Comparison of ENCODE assay signal across 8 cellular contexts in genomic region chr7:87345962-87346371, GRCh38. TPM values are rescaled to one million over a fixed set of nuclear protein-coding genes. Genes with fewer than 3 reads are reported as not detected.
DNase-seq lines count a peak whose midpoint lies in the region; ATAC-seq, FAIRE-seq and TF ChIP-seq lines count a peak whose summit lies in the region.

No MANE protein-coding gene starts in this region.

- H3K4me1 ChIP-seq in keratinocyte (ENCODE audit: control insufficient read depth, extremely low read depth, insufficient read depth, low read length), result peaks cover 30% of the 10 kb centered on the region
- peaks cover 4 to 21% (median 18%) of the 10 kb centered on the region in 5 donors for H3K4me1 ChIP-seq in subcutaneous abdominal adipose tissue (ENCODE audit: control insufficient read depth in 5 of 5, insufficient read depth in 5 of 5, low read length in 5 of 5)

- peak; percentile 2 for ATAC-seq in HG03139 (IDR thresholded peaks at IDR 0.05; ENCODE audit: unreplicated experiment)
- no peak for ATAC-seq in HG02870 (IDR thresholded peaks at IDR 0.05; ENCODE audit: unreplicated experiment)

- H3K9ac ChIP-seq in keratinocyte (ENCODE audit: control insufficient read depth, extremely low read depth, insufficient read depth, low read length) (peak overlapping the region; percentile 69), subcutaneous abdominal adipose tissue (ENCODE audit: low read length in 5 of 5) (peak overlapping the region; percentile 39 to 91 (median 77))

- H3K27me3 ChIP-seq in keratinocyte (ENCODE audit: control insufficient read depth, extremely low read depth, insufficient read depth, low read length) (no peaks in the 10 kb centered on the region), subcutaneous abdominal adipose tissue (ENCODE audit: control insufficient read depth in 5 of 5, insufficient read depth in 4 of 5, low read length in 5 of 5) (no peaks in the 10 kb centered on the region)

- peak; percentile 23 for FAIRE-seq in keratinocyte (lab: Jason Lieb, UNC)

- H3K9me3 ChIP-seq in keratinocyte (ENCODE audit: control insufficient read depth, low read depth, low read length) (no peaks in the 10 kb centered on the region), subcutaneous abdominal adipose tissue (ENCODE audit: control insufficient read depth in 5 of 5, low read length in 5 of 5) (no peaks in the 10 kb centered on the region)

- no peaks in the 10 kb centered on the region for H3K9me1 ChIP-seq in keratinocyte (ENCODE audit: control insufficient read depth, extremely low read depth, insufficient read depth, low read length)

- peaks cover 5% of the 10 kb centered on the region for H3K79me2 ChIP-seq in keratinocyte (ENCODE audit: control insufficient read depth, insufficient read depth, low read length)

- TF ChIP-seq CTCF in keratinocyte (optimal IDR thresholded peaks at IDR 0.05 in 1 of 3, IDR thresholded peaks at IDR 0.05 in 1 of 3, conservative IDR thresholded peaks at IDR 0.05 in 1 of 3; ENCODE audit: extremely low read depth in 1 of 3, insufficient read depth in 2 of 3, low read length in 3 of 3), result no peak

- H3K4me3 ChIP-seq in keratinocyte (ENCODE audit: control insufficient read depth in 2 of 3, extremely low read depth in 1 of 3, insufficient read depth in 2 of 3, low read depth in 1 of 3, low read length in 3 of 3) (peak overlapping the region; percentile 79 to 92 (median 91)), subcutaneous abdominal adipose tissue (ENCODE audit: low read depth in 1 of 5, low read length in 5 of 5) (peak overlapping the region; percentile 91 to 98 (median 94))

- peak; percentile 67 for DNase-seq in DMS53 (lab: John Stamatoyannopoulos, UW)
- no peak for DNase-seq in DMS53 treated with DMSO at 0.1 percent for 48 hours (lab: John Stamatoyannopoulos, UW; ENCODE audit: unreplicated experiment)
- no peak for DNase-seq in keratinocyte (ENCODE audit: low read depth, low spot score)
- DNase-seq in effector CD8-positive, alpha-beta T cell (lab: John Stamatoyannopoulos, UW), result no peak

- no peaks in the 10 kb centered on the region for H4K20me1 ChIP-seq in keratinocyte (ENCODE audit: control insufficient read depth, extremely low read depth, insufficient read depth, low read length)

- H3K36me3 ChIP-seq in keratinocyte (ENCODE audit: control insufficient read depth in 2 of 2, extremely low read depth in 1 of 2, insufficient read depth in 2 of 2, low read length in 2 of 2), result peaks cover 0 to 4% of the 10 kb centered on the region in 2 experiments
- peaks cover 14 to 26% (median 22%) of the 10 kb centered on the region in 5 donors for H3K36me3 ChIP-seq in subcutaneous abdominal adipose tissue (ENCODE audit: control insufficient read depth in 5 of 5, insufficient read depth in 5 of 5, low read length in 5 of 5)

- peak overlapping the region; percentile 91 for H2AFZ ChIP-seq in keratinocyte (ENCODE audit: control insufficient read depth, low read length)

- dilution Hi-C loops in keratinocyte (cut with MboI; ENCODE audit: extremely low pct_ligation_motif_present, low sequenced_read_pairs), result no loop called here

- H3K27ac ChIP-seq in angular gyrus (ENCODE audit: low read depth, low read length) (peak overlapping the region; percentile 64), keratinocyte (ENCODE audit: control insufficient read depth, insufficient read depth, low read length) (peak overlapping the region; percentile 76), subcutaneous abdominal adipose tissue (ENCODE audit: low read depth, low read length) (peak overlapping the region; percentile 61)

- peak overlapping the region; percentile 96 for H3K4me2 ChIP-seq in keratinocyte (ENCODE audit: control insufficient read depth, extremely low read depth, insufficient read depth, low read depth, low read length)

RNA-seq across cellular contexts. Expression of gene CROT, which starts 0.5 kb away (rescaled TPM):
- polyA plus RNA-seq in keratinocyte, result 13.3 to 22.3 TPM (median 18.9 TPM) in 3 replicates
- polyA plus RNA-seq in keratinocyte (2011; ENCODE audit: low read depth), result 11.1 TPM
- polyA plus RNA-seq in keratinocyte (2011; cell fraction: cytosol; rRNA removed), result 10.4 and 17.9 TPM in 2 replicates
- 23.7 and 36.1 TPM in 2 replicates for polyA plus RNA-seq in keratinocyte (2011; cell fraction: nucleus; rRNA removed)
- 11.5 and 14.0 TPM in 2 replicates for polyA plus RNA-seq in keratinocyte (2012; ENCODE audit: low replicate concordance)
- 1.5 to 18.0 TPM (median 12.7 TPM) in 3 replicates for polyA minus RNA-seq in keratinocyte
- 9.6 TPM for polyA minus RNA-seq in keratinocyte (2011; cell fraction: cytosol; rRNA and poly(A)+ RNA removed)
- 15.5 and 25.1 TPM in 2 replicates for polyA minus RNA-seq in keratinocyte (2011; cell fraction: nucleus; rRNA and poly(A)+ RNA removed)
